1 cellular context compared by ENCODE assay signal in genomic region chr12:89799316-89799715, GRCh38.
TF ChIP-seq lines count a peak whose summit lies in the region.

No MANE protein-coding gene starts in this region.

TF ChIP-seq in K562, 482 proteins besides CTCF, POLR2A, EP300 and RAD21 (continued from another document and continues in another):
- TF ChIP-seq GTF3C2 (IDR thresholded peaks at IDR 0.05; ENCODE audit: borderline replicate concordance, extremely low read depth, insufficient read length) (no peak), HNRNPLL (IDR thresholded peaks at IDR 0.05; ENCODE audit: low read depth, low read length, poor library complexity, severe bottlenecking) (no peak), CBX3 (IDR thresholded peaks at IDR 0.05; ENCODE audit: borderline replicate concordance in 1 of 2, low read length in 2 of 2) (no peak), CBFA2T2 (conservative IDR thresholded peaks at IDR 0.05) (peak; percentile 87), PML (IDR thresholded peaks at IDR 0.05; ENCODE audit: low read length) (peak; percentile 71), IRF9 (tag; IDR thresholded peaks at IDR 0.05) (no peak), CBX5 (IDR thresholded peaks at IDR 0.05; ENCODE audit: borderline replicate concordance, low read depth) (no peak), CREBBP (IDR thresholded peaks at IDR 0.05; ENCODE audit: low read depth, low read length) (no peak), CLOCK (CRISPR knock-in tag; IDR thresholded peaks at IDR 0.05; ENCODE audit: borderline replicate concordance) (no peak), ZNF121 (CRISPR knock-in tag; conservative IDR thresholded peaks at IDR 0.05) (no peak), HBP1 (CRISPR knock-in tag; IDR thresholded peaks at IDR 0.05) (no peak), TAL1 (IDR thresholded peaks at IDR 0.05) (peak; percentile 86), U2AF1 (optimal IDR thresholded peaks at IDR 0.05; ENCODE audit: low read depth, low read length) (no peak), BRF2 (IDR thresholded peaks at IDR 0.05; ENCODE audit: borderline replicate concordance, insufficient read depth, insufficient read length) (no peak), RNF2 (IDR thresholded peaks at IDR 0.05) (no peak), TARDBP (IDR thresholded peaks at IDR 0.05) (no peak), ILK (tag; IDR thresholded peaks at IDR 0.05; ENCODE audit: borderline replicate concordance, low read depth) (no peak), E4F1 (CRISPR knock-in tag; IDR thresholded peaks at IDR 0.05; ENCODE audit: borderline replicate concordance) (no peak), ZNF23 (CRISPR knock-in tag; IDR thresholded peaks at IDR 0.05) (no peak), ZBTB9 (CRISPR knock-in tag; IDR thresholded peaks at IDR 0.05) (no peak), RNF219 (CRISPR knock-in tag; IDR thresholded peaks at IDR 0.05) (no peak), ZNF695 (CRISPR knock-in tag; IDR thresholded peaks at IDR 0.05) (no peak), HINFP (tag; conservative IDR thresholded peaks at IDR 0.05; ENCODE audit: low read depth) (no peak), CGGBP1 (CRISPR knock-in tag; IDR thresholded peaks at IDR 0.05) (no peak), TAF15 (IDR thresholded peaks at IDR 0.05; ENCODE audit: low read depth, low read length) (no peak), PHTF2 (CRISPR knock-in tag; IDR thresholded peaks at IDR 0.05) (no peak), SNAPC5 (CRISPR knock-in tag; IDR thresholded peaks at IDR 0.05) (no peak), SMAD4 (CRISPR knock-in tag; conservative IDR thresholded peaks at IDR 0.05) (peak; percentile 57; the same call in 1 of the 2 replicates), BRD4 (IDR thresholded peaks at IDR 0.05) (no peak), TEAD4 (IDR thresholded peaks at IDR 0.05; ENCODE audit: low read length) (peak; percentile 92), TEAD4 (CRISPR knock-in tag; IDR thresholded peaks at IDR 0.05; ENCODE audit: borderline replicate concordance) (no peak), STAT5B (CRISPR knock-in tag; IDR thresholded peaks at IDR 0.05) (no peak), GTF2E2 (tag; IDR thresholded peaks at IDR 0.05) (no peak), TRIM24 (IDR thresholded peaks at IDR 0.05) (peak; percentile 23 to 66; a peak in 2 of 4 replicates), TFAP4 (CRISPR knock-in tag; IDR thresholded peaks at IDR 0.05; ENCODE audit: borderline replicate concordance) (no peak), CREM (IDR thresholded peaks at IDR 0.05; ENCODE audit: low read depth) (0 out of 2 replicates have a peak, but pooled peaks have one; percentile 9), NFIC (IDR thresholded peaks at IDR 0.05) (peak; percentile 53), USF2 (CRISPR knock-in tag; IDR thresholded peaks at IDR 0.05) (no peak)
